20 cellular contexts compared by ENCODE assay signal in the genomic region with DNA sequence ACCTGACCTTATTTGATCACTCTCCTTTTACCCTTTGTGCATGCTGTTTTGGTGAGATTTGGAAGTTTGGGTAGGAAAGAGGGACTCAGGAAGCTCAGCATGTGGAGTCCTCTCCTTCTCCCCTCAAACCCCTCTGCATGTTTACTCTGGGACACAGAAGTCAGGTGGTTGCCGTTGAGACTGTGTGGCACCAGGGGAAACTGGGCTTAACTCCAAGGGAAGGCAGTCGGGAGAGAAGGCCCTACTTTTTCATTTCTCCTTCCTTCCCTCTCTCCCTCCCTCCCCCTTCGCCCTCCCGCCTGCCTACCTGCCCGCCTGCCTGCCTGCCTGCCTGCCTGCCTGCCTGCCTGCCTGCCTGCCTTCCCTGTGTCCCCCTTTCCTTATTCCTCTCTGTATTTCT. TPM values are rescaled to one million over a fixed set of nuclear protein-coding genes. Genes with fewer than 3 reads are reported as not detected.
DNase-seq lines count a peak whose midpoint lies in the region; ATAC-seq and TF ChIP-seq lines count a peak whose summit lies in the region.
"Had no signal": no experiment of that assay in that cellular context is flagged by ENCODE, and none has a peak within 500 bp of the region (broad histone marks: within the 10 kb centered on the region; RNA-seq: fewer than 3 reads in every experiment).

No MANE protein-coding gene starts in this region.

- no peak for TF ChIP-seq CTCF in chondrocyte (IDR thresholded peaks at IDR 0.05)
- TF ChIP-seq CTCF in osteocyte (IDR thresholded peaks at IDR 0.05): no peak
- no peak for TF ChIP-seq CTCF in coronary artery (IDR thresholded peaks at IDR 0.05)
- no peak for TF ChIP-seq CTCF in endothelial cell (IDR thresholded peaks at IDR 0.05; ENCODE audit: unreplicated experiment)
- TF ChIP-seq CTCF in left ventricle myocardium inferior (IDR thresholded peaks at IDR 0.05; ENCODE audit: borderline replicate concordance): no peak

- peaks cover 18% of the 10 kb centered on the region for H3K27me3 Mint-ChIP-seq in activated CD8-positive, alpha-beta memory T cell treated with anti-CD3 and anti-CD28 coated beads, Interleukin-2, amount 10 ng/mL, durations not matched to agents 7 days and 5 days
- peaks cover 9% of the 10 kb centered on the region for H3K27me3 Mint-ChIP-seq in chondrocyte (ENCODE audit: low read depth)
- H3K27me3 Mint-ChIP-seq in osteocyte (ENCODE audit: unreplicated experiment): peaks cover 23% of the 10 kb centered on the region
- peaks cover 6% of the 10 kb centered on the region for H3K27me3 Mint-ChIP-seq in endothelial cell (ENCODE audit: unreplicated experiment)

- H3K27me3 ChIP-seq in left ventricle myocardium inferior (ENCODE audit: low read depth): peaks cover 10% of the 10 kb centered on the region

- H3K27ac Mint-ChIP-seq in activated CD8-positive, alpha-beta memory T cell treated with anti-CD3 and anti-CD28 coated beads, Interleukin-2, amount 10 ng/mL, durations not matched to agents 7 days and 5 days: no peak overlapping the region
- no peak overlapping the region for H3K27ac Mint-ChIP-seq in chondrocyte (ENCODE audit: unreplicated experiment)
- H3K27ac Mint-ChIP-seq in osteocyte (ENCODE audit: unreplicated experiment): no peak overlapping the region
- no peak overlapping the region for H3K27ac Mint-ChIP-seq in endothelial cell (ENCODE audit: unreplicated experiment)

- H3K4me1 Mint-ChIP-seq in activated CD8-positive, alpha-beta memory T cell treated with anti-CD3 and anti-CD28 coated beads, Interleukin-2, amount 10 ng/mL, durations not matched to agents 7 days and 5 days: no peaks in the 10 kb centered on the region
- H3K4me1 Mint-ChIP-seq in chondrocyte (ENCODE audit: low read depth) (no peaks in the 10 kb centered on the region), osteocyte (ENCODE audit: unreplicated experiment) (no peaks in the 10 kb centered on the region), endothelial cell (ENCODE audit: unreplicated experiment) (no peaks in the 10 kb centered on the region)

- H3K4me3 Mint-ChIP-seq in activated CD8-positive, alpha-beta memory T cell treated with anti-CD3 and anti-CD28 coated beads, Interleukin-2, amount 10 ng/mL, durations not matched to agents 7 days and 5 days: no peak overlapping the region
- H3K4me3 Mint-ChIP-seq in chondrocyte (ENCODE audit: unreplicated experiment): no peak overlapping the region
- H3K4me3 Mint-ChIP-seq in osteocyte (ENCODE audit: unreplicated experiment): no peak overlapping the region
- H3K4me3 Mint-ChIP-seq in endothelial cell (ENCODE audit: unreplicated experiment): no peak overlapping the region

- peaks cover 13% of the 10 kb centered on the region for H3K9me3 ChIP-seq in left ventricle myocardium inferior (replicated peaks)

- CTCF ChIA-PET in activated CD8-positive, alpha-beta memory T cell treated with anti-CD3 and anti-CD28 coated beads, Interleukin-2, amount 10 ng/mL, durations not matched to agents 7 days and 5 days (lab: Charles Lee): interaction anchor here (1.4 kb wide), 1 partner anchor 114 kb away, joined by 3 read pairs; no protein-coding TSS in a partner anchor

- intact Hi-C loops in left ventricle myocardium inferior (cut with micrococcal nuclease): no loop called here

- DNase-seq in activated CD8-positive, alpha-beta memory T cell treated with anti-CD3 and anti-CD28 coated beads for 24 hours: peak; percentile 26
- DNase-seq in activated CD8-positive, alpha-beta memory T cell treated with anti-CD3 and anti-CD28 coated beads, Interleukin-2, amount 10 ng/mL, durations not matched to agents 7 days and 5 days: no peak
- DNase-seq in chondrocyte (ENCODE audit: low spot score): peak; percentile 15
- DNase-seq in osteocyte (ENCODE audit: extremely low spot score, unreplicated experiment): peak; percentile 59
- DNase-seq in coronary artery (ENCODE audit: low spot score): no peak
- DNase-seq in endothelial cell (ENCODE audit: low spot score): no peak
- no peak for DNase-seq in left ventricle myocardium inferior
- DNase-seq: DMS79, IMR-90, Kasumi-1, NCI-H1436, NCI-H2081 treated with DMSO at 0.1 percent for 48 hours, NCI-H510A, RPMI8226, SJCRH30 had no signal

- no peak for ATAC-seq in activated CD8-positive, alpha-beta memory T cell treated with anti-CD3 and anti-CD28 coated beads, Interleukin-2, amount 10 ng/mL, durations not matched to agents 7 days and 5 days
- ATAC-seq: GM12878, HCT116 had no signal

- H3K27ac ChIP-seq in coronary artery (no peak overlapping the region), left ventricle myocardium inferior (replicated peaks) (no peak overlapping the region)
- H3K27ac ChIP-seq: SJCRH30 had no signal

- H3K9me3 Mint-ChIP-seq in activated CD8-positive, alpha-beta memory T cell treated with anti-CD3 and anti-CD28 coated beads, Interleukin-2, amount 10 ng/mL, durations not matched to agents 7 days and 5 days (ENCODE audit: low read depth): no peaks in the 10 kb centered on the region
- H3K9me3 Mint-ChIP-seq in chondrocyte (ENCODE audit: low read depth): peaks cover 2% of the 10 kb centered on the region
- H3K9me3 Mint-ChIP-seq in osteocyte (ENCODE audit: unreplicated experiment): peaks cover 6% of the 10 kb centered on the region
- H3K9me3 Mint-ChIP-seq in endothelial cell (ENCODE audit: unreplicated experiment): no peaks in the 10 kb centered on the region

- no peaks in the 10 kb centered on the region for H3K36me3 ChIP-seq in left ventricle myocardium inferior
- H3K36me3 ChIP-seq: SJCRH30 had no signal

- peaks cover 3% of the 10 kb centered on the region for H3K36me3 Mint-ChIP-seq in activated CD8-positive, alpha-beta memory T cell treated with anti-CD3 and anti-CD28 coated beads, Interleukin-2, amount 10 ng/mL, durations not matched to agents 7 days and 5 days
- H3K36me3 Mint-ChIP-seq in chondrocyte (ENCODE audit: low read depth) (peaks cover 2% of the 10 kb centered on the region), osteocyte (ENCODE audit: unreplicated experiment) (no peaks in the 10 kb centered on the region), endothelial cell (ENCODE audit: low read depth, unreplicated experiment) (no peaks in the 10 kb centered on the region)

- H3K4me3 ChIP-seq in coronary artery (no peak overlapping the region), left ventricle myocardium inferior (no peak overlapping the region)
- H3K4me3 ChIP-seq: GM12878, SJCRH30 had no signal

- no peaks in the 10 kb centered on the region for H3K4me1 ChIP-seq in left ventricle myocardium inferior
- H3K4me1 ChIP-seq: SJCRH30 had no signal

RNA-seq across cellular contexts. Expression of a gene that starts 34.8 kb away (rescaled TPM):
- total RNA-seq in activated CD8-positive, alpha-beta memory T cell treated with anti-CD3 and anti-CD28 coated beads, Interleukin-2, amount 10 ng/mL, durations not matched to agents 7 days and 5 days: 10 to 100 TPM in 1 of 2 experiments, 1 to 10 TPM in 1; 9.1 to 17.9 TPM
- total RNA-seq in chondrocyte (not detected in 3 replicates), osteocyte (not detected in 2 replicates), endothelial cell (ENCODE audit: unreplicated experiment) (not detected), left ventricle myocardium inferior (0.14 TPM)
- total RNA-seq: A673, G401, IMR-90, OCI-LY7, SJCRH30 had no signal

RNA-seq across cellular contexts. Expression of a gene that starts 51.0 kb away (rescaled TPM):
- 100 to 1,000 TPM; 121 to 187 TPM for total RNA-seq in activated CD8-positive, alpha-beta memory T cell treated with anti-CD3 and anti-CD28 coated beads, Interleukin-2, amount 10 ng/mL, durations not matched to agents 7 days and 5 days
- 120 to 129 TPM (median 124 TPM) in 3 replicates for total RNA-seq in chondrocyte
- total RNA-seq in osteocyte: 76.1 and 87.2 TPM in 2 replicates
- total RNA-seq in endothelial cell (ENCODE audit: unreplicated experiment): 181 TPM
- 12.8 TPM for total RNA-seq in left ventricle myocardium inferior

Comparison
In these comparisons a context has a peak if more than half of its experiments do, and no peak if none do; other contexts are left out.
1. DNase-seq: peak in activated CD8-positive, alpha-beta memory T cell treated with anti-CD3 and anti-CD28 coated beads for 24 hours (single experiment), chondrocyte (single experiment) and osteocyte (single experiment); none in activated CD8-positive, alpha-beta memory T cell treated with anti-CD3 and anti-CD28 coated beads, Interleukin-2, amount 10 ng/mL, durations not matched to agents 7 days and 5 days (single experiment), coronary artery (single experiment), endothelial cell (single experiment) and left ventricle myocardium inferior (single experiment).